ENCODE assay signal across 9 cellular contexts in the genomic region with DNA sequence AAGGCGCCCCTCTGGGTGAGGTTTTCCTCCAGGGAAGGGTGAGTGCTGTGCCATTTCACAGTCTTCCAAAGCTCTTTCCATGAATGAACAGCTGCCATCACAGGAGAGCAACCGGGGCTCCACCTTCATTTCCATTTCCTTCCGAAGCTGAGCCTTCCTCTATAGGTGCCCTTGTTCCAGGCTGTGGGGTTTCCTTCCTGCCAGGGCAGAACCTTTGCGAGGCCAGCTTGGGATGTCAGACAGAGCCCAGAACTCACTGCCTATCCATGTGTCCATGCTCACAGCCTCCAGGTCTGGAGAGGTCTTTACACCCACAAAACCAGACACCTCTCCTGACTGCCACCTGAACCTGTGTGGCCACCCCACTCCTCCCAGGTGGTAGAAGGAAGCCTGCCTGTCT. TPM values are rescaled to one million over a fixed set of nuclear protein-coding genes. Genes with fewer than 3 reads are reported as not detected.
"Had no signal": no experiment of that assay in that cellular context is flagged by ENCODE, and none has a peak within 500 bp of the region (broad histone marks: within the 10 kb centered on the region; RNA-seq: fewer than 3 reads in every experiment).

No MANE protein-coding gene starts in this region.

- H3K27ac ChIP-seq: GM23248, HL-60 had no signal

- DNase-seq: GM23248, GOT3, H7, HFFc6 had no signal

- H3K4me3 ChIP-seq: GM23248, HAP-1 had no signal

- H3K9me3 Mint-ChIP-seq: HFFc6, IgD-negative memory B cell had no signal

- ATAC-seq: HCT116, HepG2 had no signal

- H3K36me3 Mint-ChIP-seq: IgD-negative memory B cell had no signal

- H3K36me3 ChIP-seq: HAP-1 had no signal

- H3K9me3 ChIP-seq: HAP-1 had no signal

- H3K4me1 Mint-ChIP-seq: IgD-negative memory B cell had no signal

- H2AFZ ChIP-seq: GM23248 had no signal

- H3K4me1 ChIP-seq: HAP-1 had no signal

- H3K4me3 Mint-ChIP-seq: HFFc6, IgD-negative memory B cell had no signal

- H3K27ac Mint-ChIP-seq: HFFc6, IgD-negative memory B cell had no signal

- H3K9ac ChIP-seq: GM23248 had no signal

RNA-seq across cellular contexts. Expression of a gene that starts 49.2 kb away (rescaled TPM):
- total RNA-seq: HepG2 had no signal
- polyA plus RNA-seq: IgD-negative memory B cell had no signal
